In genomic region chr15:42749266-42749665, GRCh38 we compare ENCODE assay signal across 15 cellular contexts. TPM values are rescaled to one million over a fixed set of nuclear protein-coding genes. Genes with fewer than 3 reads are reported as not detected.
DNase-seq lines count a peak whose midpoint lies in the region; ATAC-seq and TF ChIP-seq lines count a peak whose summit lies in the region.
"Had no signal": no experiment of that assay in that cellular context is flagged by ENCODE, and none has a peak within 500 bp of the region (broad histone marks: within the 10 kb centered on the region; RNA-seq: fewer than 3 reads in every experiment).

No MANE protein-coding gene starts in this region.

- whole genome bisulfite sequencing in psoas muscle, 3 donors = 39 to 58% (median 57%) methylated on average over 1 of the region's 1 CpG

- no peaks in the 10 kb centered on the region for H3K4me1 ChIP-seq in psoas muscle
- H3K4me1 ChIP-seq: A549, BLaER1, Caco-2, HAP-1 had no signal

- no peak overlapping the region for H3K4me3 ChIP-seq in psoas muscle
- no peak overlapping the region for H3K4me3 ChIP-seq in coronary artery
- H3K4me3 ChIP-seq: A549, BLaER1, HAP-1 had no signal

- intact Hi-C loops in psoas muscle (cut with DNase I) = no loop called here

- peaks cover 6% of the 10 kb centered on the region for H3K9me3 ChIP-seq in psoas muscle
- H3K9me3 ChIP-seq: A549, Caco-2, HAP-1 had no signal

- DNase-seq in NCI-H2171 (lab: John Stamatoyannopoulos, UW) (peak; percentile 43), NCI-H2227 treated with DMSO at 0.1 percent for 48 hours (lab: John Stamatoyannopoulos, UW) (peak; percentile 60), SK-N-DZ (ENCODE audit: low spot score) (peak; percentile 98), psoas muscle (no peak), coronary artery (ENCODE audit: low spot score) (no peak), putamen (ENCODE audit: low spot score) (no peak), mesenteric fat pad (ENCODE audit: low spot score) (no peak)
- DNase-seq: Caco-2; CD8-positive, alpha-beta memory T cell; DMS79 treated with DMSO at 0.1 percent for 48 hours; EL; GOT3 had no signal

- peaks cover 3 to 40% of the 10 kb centered on the region in 2 donors for H3K36me3 ChIP-seq in psoas muscle (ENCODE audit: insufficient read depth in 1 of 2, low read depth in 1 of 2)

- ATAC-seq in psoas muscle = peak; percentile 64 to 83 (median 68)
- ATAC-seq: A549 had no signal

- TF ChIP-seq CTCF in psoas muscle (IDR thresholded peaks at IDR 0.05) (no peak), coronary artery (IDR thresholded peaks at IDR 0.05) (no peak)

- H3K27me3 ChIP-seq in psoas muscle (ENCODE audit: insufficient read depth in 3 of 3, low read length in 2 of 3) = no peaks in the 10 kb centered on the region
- H3K27me3 ChIP-seq: BLaER1 had no signal

- no peak overlapping the region for H3K27ac ChIP-seq in psoas muscle
- no peak overlapping the region for H3K27ac ChIP-seq in coronary artery
- H3K27ac ChIP-seq: A549, BLaER1 had no signal

RNA-seq across cellular contexts. Expression of gene CDAN1, which starts 12.3 kb away (rescaled TPM):
- polyA plus RNA-seq in SK-N-DZ (2014; cell fraction: cytosol; rRNA removed) = 20.1 and 23.7 TPM in 2 replicates
- polyA plus RNA-seq in SK-N-DZ (2014; cell fraction: nucleus; rRNA removed) = 47.4 and 58.0 TPM in 2 replicates
- 1 to 10 TPM; 3.7 to 7.9 (median 5.2) TPM for total RNA-seq in psoas muscle
- polyA plus RNA-seq in psoas muscle = 1 to 10 TPM; 4.1 to 5.6 (median 4.8) TPM
- total RNA-seq in mesenteric fat pad = 9.1 TPM

Comparison
In these comparisons a context has a peak if more than half of its experiments do, and no peak if none do; other contexts are left out.
1. DNase-seq: peak in NCI-H2171 (single experiment), NCI-H2227 treated with DMSO at 0.1 percent for 48 hours (single experiment) and SK-N-DZ (single experiment); none in psoas muscle (0 of 2), coronary artery (single experiment), putamen (single experiment) and mesenteric fat pad (single experiment).